ENCODE assay signal across 1 cellular context in genomic region chr16:11165894-11166665, GRCh38.
TF ChIP-seq lines count a peak whose summit lies in the region.

No MANE protein-coding gene starts in this region.

TF ChIP-seq in H1, 55 proteins besides CTCF, POLR2A, EP300 and RAD21 (continued from another document):
- TF ChIP-seq SIN3A (conservative IDR thresholded peaks at IDR 0.05 in 1 of 2, IDR thresholded peaks at IDR 0.05 in 1 of 2; ENCODE audit: low read depth in 1 of 2, low read length in 2 of 2) (no peak), NRF1 (IDR thresholded peaks at IDR 0.05; ENCODE audit: low read depth, low read length) (no peak), USF2 (IDR thresholded peaks at IDR 0.05; ENCODE audit: low read length) (no peak), MAX (IDR thresholded peaks at IDR 0.05) (no peak), SIRT6 (IDR thresholded peaks at IDR 0.05; ENCODE audit: low read length) (no peak), GTF2F1 (IDR thresholded peaks at IDR 0.05; ENCODE audit: borderline replicate concordance, low read depth, low read length) (no peak), CHD7 (IDR thresholded peaks at IDR 0.05; ENCODE audit: insufficient replicate concordance, low read length) (no peak), HDAC6 (IDR thresholded peaks at IDR 0.05; ENCODE audit: low read depth, low read length) (no peak), MAFK (IDR thresholded peaks at IDR 0.05; ENCODE audit: low read depth, low read length) (no peak), BACH1 (IDR thresholded peaks at IDR 0.05; ENCODE audit: low read length) (no peak), RXRA (IDR thresholded peaks at IDR 0.05; ENCODE audit: insufficient read depth, low read depth, low read length) (no peak), POU5F1 (IDR thresholded peaks at IDR 0.05; ENCODE audit: low read depth, low read length) (no peak), BCL11A (IDR thresholded peaks at IDR 0.05; ENCODE audit: low read depth in 2 of 2, low read length in 2 of 2) (no peak)
